In the genomic region with DNA sequence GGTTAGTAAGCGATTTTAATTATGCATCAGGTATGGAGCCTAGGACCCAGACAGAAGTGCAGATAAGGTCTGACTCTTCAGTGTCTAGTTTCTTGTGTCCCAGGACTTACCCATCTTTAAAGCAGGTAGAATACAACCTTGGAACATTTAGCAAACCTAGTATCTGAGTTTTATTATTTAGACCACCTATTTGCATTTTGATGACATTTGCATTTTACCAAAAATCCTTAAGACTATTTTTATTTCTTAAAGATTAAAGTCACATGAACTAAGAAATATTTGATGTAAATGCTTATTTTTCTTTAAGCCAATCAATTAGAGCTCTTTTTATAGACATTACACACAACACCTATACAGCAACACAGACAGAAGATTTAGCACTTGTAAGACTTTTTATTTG, we compare ENCODE assay signal across 8 cellular contexts.
"Had no signal": no experiment of that assay in that cellular context is flagged by ENCODE, and none has a peak within 500 bp of the region (broad histone marks: within the 10 kb centered on the region; RNA-seq: fewer than 3 reads in every experiment).

No MANE protein-coding gene starts in this region.

- H2AFZ ChIP-seq: GM23248 had no signal

- FAIRE-seq: H1, H54, HTR-8/SVneo, K562 had no signal

- H3K4me3 ChIP-seq: GM23248, K562 had no signal

- H3K4me3 Mint-ChIP-seq: H9 had no signal

- H3K4me1 Mint-ChIP-seq: H9 had no signal

- H3K27ac ChIP-seq: GM23248 had no signal

- DNase-seq: GM23248, H9, HCEC 1CT, KG1 had no signal

- H3K9ac ChIP-seq: GM23248 had no signal

- ATAC-seq: K562 had no signal

- H3K27ac Mint-ChIP-seq: H9 had no signal
